33 cellular contexts compared by ENCODE assay signal in genomic region chr6:133418108-133418507, GRCh38.
"Had no signal": no experiment of that assay in that cellular context is flagged by ENCODE, and none has a peak within 500 bp of the region (broad histone marks: within the 10 kb centered on the region; RNA-seq: fewer than 3 reads in every experiment).

No MANE protein-coding gene starts in this region.

- H3K27ac ChIP-seq: adrenal gland, body of pancreas, cardiac muscle cell, colonic mucosa, epithelial cell of prostate, esophagus squamous epithelium, gastroesophageal sphincter, heart left ventricle had no signal

- DNase-seq: activated CD4-positive, alpha-beta memory T cell treated with anti-CD3 and anti-CD28 coated beads for 36 hours; activated CD4-positive, alpha-beta T cell treated with anti-CD3 and anti-CD28 coated beads for 36 hours; activated CD4-positive, alpha-beta T cell treated with anti-CD3 and anti-CD28 coated beads, Interleukin-2, amount 10 ng/mL, durations not matched to agents 24 days and 14 days; activated CD4-positive, CD25-positive, alpha-beta regulatory T cell; activated CD4-positive, CD25-positive, alpha-beta regulatory T cell treated with anti-CD3 and anti-CD28 coated beads, Interleukin-2, amount 50 U/mL, for 72 hours; activated CD8-positive, alpha-beta memory T cell treated with anti-CD3 and anti-CD28 coated beads, Interleukin-2, amount 10 ng/mL, durations not matched to agents 7 days and 5 days; activated CD8-positive, alpha-beta memory T cell treated with anti-CD3 and anti-CD28 coated beads, Interleukin-2, amount 50 U/mL, for 4 hours; activated CD8-positive, alpha-beta T cell treated with anti-CD3 and anti-CD28 coated beads, Interleukin-2, amount 10 ng/mL, durations not matched to agents 7 days and 5 days; activated effector memory CD4-positive, alpha-beta T cell treated with anti-CD3 and anti-CD28 coated beads, Interleukin-2, amount 50 U/mL, for 16 hours; activated naive CD4-positive, alpha-beta T cell treated with anti-CD3 and anti-CD28 coated beads for 36 hours; activated naive CD8-positive, alpha-beta T cell treated with anti-CD3 and anti-CD28 coated beads for 36 hours; activated naive CD8-positive, alpha-beta T cell treated with anti-CD3 and anti-CD28 coated beads, Interleukin-2, amount 50 U/mL, for 24 hours; activated T-cell treated with anti-CD3 and anti-CD28 coated beads, Interleukin-2, amount 50 U/mL, for 1 hour; activated T-cell treated with anti-CD3 and anti-CD28 coated beads, Interleukin-2, amount 50 U/mL, for 48 hours; adrenal gland; amygdala; aorta; body of pancreas; central memory CD4-positive, alpha-beta T cell; cerebellar nuclear complex; colonic mucosa; effector CD8-positive, alpha-beta T cell; esophagus squamous epithelium; foreskin melanocyte; heart left ventricle; T-helper 1 cell; T-helper 17 cell; T1000 had no signal

- ATAC-seq: activated CD4-positive, alpha-beta T cell treated with anti-CD3 and anti-CD28 coated beads for 36 hours; activated CD8-positive, alpha-beta memory T cell treated with anti-CD3 and anti-CD28 coated beads, Interleukin-2, amount 10 ng/mL, durations not matched to agents 7 days and 5 days; activated CD8-positive, alpha-beta T cell treated with anti-CD3 and anti-CD28 coated beads, Interleukin-2, amount 10 ng/mL, durations not matched to agents 7 days and 5 days; activated naive CD8-positive, alpha-beta T cell treated with anti-CD3 and anti-CD28 coated beads, Interleukin-2, amount 50 U/mL, for 24 hours; body of pancreas; gastroesophageal sphincter; heart left ventricle; T-helper 17 cell had no signal

- H3K9me3 ChIP-seq: adrenal gland, body of pancreas, colonic mucosa, esophagus squamous epithelium, gastroesophageal sphincter, heart left ventricle had no signal

- H3K27me3 ChIP-seq: body of pancreas, cardiac muscle cell, colonic mucosa, esophagus squamous epithelium, gastroesophageal sphincter, heart left ventricle had no signal

- FAIRE-seq: endometrium, endothelial cell of umbilical vein had no signal

- H3K36me3 ChIP-seq: adrenal gland, cardiac muscle cell, colonic mucosa, esophagus squamous epithelium, gastroesophageal sphincter, heart left ventricle had no signal

- H3K4me3 ChIP-seq: adrenal gland, body of pancreas, cardiac muscle cell, colonic mucosa, esophagus squamous epithelium, gastroesophageal sphincter, heart left ventricle had no signal
